ENCODE assay signal across 1 cellular context in the genomic region with DNA sequence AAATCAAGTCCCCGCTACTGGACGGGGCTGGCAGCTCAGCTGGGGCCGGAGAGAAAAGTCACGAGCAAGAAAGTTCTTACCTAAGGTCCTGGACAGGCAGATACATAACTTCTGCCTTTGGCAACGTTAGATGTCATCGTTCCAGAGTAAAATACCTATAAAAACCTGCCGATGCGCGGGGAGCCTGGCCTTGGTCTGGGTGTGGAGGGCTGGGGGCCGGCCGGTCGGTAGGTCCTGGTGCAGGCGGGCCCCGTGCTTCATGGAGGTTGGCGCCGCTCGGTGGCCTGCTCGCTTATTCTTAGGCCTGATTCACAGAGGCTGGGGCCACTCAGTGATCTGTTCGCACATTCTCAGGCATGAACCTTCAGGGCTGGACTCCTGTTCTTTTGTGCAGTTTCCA.
TF ChIP-seq lines count a peak whose summit lies in the region.

No MANE protein-coding gene starts in this region.

TF ChIP-seq in WTC11, 78 proteins besides CTCF, POLR2A, EP300 and RAD21 (continued from another document):
- TF ChIP-seq, protein P1, sequence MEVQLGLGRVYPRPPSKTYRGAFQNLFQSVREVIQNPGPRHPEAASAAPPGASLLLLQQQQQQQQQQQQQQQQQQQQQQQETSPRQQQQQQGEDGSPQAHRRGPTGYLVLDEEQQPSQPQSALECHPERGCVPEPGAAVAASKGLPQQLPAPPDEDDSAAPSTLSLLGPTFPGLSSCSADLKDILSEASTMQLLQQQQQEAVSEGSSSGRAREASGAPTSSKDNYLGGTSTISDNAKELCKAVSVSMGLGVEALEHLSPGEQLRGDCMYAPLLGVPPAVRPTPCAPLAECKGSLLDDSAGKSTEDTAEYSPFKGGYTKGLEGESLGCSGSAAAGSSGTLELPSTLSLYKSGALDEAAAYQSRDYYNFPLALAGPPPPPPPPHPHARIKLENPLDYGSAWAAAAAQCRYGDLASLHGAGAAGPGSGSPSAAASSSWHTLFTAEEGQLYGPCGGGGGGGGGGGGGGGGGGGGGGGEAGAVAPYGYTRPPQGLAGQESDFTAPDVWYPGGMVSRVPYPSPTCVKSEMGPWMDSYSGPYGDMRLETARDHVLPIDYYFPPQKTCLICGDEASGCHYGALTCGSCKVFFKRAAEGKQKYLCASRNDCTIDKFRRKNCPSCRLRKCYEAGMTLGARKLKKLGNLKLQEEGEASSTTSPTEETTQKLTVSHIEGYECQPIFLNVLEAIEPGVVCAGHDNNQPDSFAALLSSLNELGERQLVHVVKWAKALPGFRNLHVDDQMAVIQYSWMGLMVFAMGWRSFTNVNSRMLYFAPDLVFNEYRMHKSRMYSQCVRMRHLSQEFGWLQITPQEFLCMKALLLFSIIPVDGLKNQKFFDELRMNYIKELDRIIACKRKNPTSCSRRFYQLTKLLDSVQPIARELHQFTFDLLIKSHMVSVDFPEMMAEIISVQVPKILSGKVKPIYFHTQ (CRISPR knock-in tag; IDR thresholded peaks at IDR 0.05), result no peak
- no peak for TF ChIP-seq ZNF263 (CRISPR knock-in tag; IDR thresholded peaks at IDR 0.05; ENCODE audit: low read depth)
